Comparison of ENCODE assay signal across 14 cellular contexts in the genomic region with DNA sequence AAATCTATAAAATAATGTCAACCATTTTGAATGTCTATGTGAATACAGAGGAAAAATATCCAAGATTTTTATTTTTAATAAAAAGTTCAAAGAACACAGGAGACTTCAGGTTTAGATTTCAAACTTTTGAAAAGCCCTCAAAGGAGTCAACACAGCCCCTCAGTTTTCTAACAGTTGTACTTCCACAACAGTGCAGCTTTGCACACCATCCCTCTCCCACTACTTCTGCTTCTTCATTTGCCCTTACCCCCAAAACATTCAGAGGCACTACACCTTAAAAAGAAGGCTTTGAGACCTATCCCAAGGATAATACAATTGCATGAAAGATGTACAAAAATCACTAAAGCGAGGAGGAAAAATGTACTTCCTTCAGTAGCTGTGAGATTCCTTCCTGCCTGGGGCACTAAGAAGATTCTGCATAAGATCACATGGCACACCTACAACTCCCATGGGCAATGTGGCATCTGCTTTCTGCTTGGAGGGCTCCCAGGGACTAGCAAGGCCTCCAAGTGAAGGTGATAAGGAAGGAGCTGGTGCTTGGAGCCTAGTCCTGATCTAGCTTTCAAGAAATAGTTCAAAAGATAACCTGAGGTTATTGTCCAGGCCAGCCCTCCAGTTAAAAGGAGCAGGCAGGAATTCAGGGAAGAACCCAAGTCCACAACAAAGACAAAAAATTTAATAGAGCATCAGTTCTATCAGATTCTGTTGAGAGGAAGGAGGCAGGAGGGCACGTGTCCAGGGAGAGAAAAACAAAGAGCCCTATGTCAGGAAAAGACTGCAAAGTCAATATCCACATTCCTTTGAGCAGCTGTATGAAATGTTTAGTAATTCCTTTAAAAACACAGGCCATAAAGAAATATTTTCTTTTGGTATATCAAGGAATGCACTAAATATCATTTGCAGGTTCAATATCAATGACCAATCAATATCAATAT. TPM values are rescaled to one million over a fixed set of nuclear protein-coding genes. Genes with fewer than 3 reads are reported as not detected.
DNase-seq lines count a peak whose midpoint lies in the region; ATAC-seq and TF ChIP-seq lines count a peak whose summit lies in the region.
"Had no signal": no experiment of that assay in that cellular context is flagged by ENCODE, and none has a peak within 500 bp of the region (broad histone marks: within the 10 kb centered on the region; RNA-seq: fewer than 3 reads in every experiment).

No MANE protein-coding gene starts in this region.

- no peaks in the 10 kb centered on the region for H3K27me3 ChIP-seq in SJCRH30
- no peaks in the 10 kb centered on the region for H3K27me3 ChIP-seq in thyroid gland

- ATAC-seq in activated T-cell treated with anti-CD3 and anti-CD28 coated beads, Interleukin-2, amount 50 U/mL, for 72 hours (replicated peaks in 1 of 2) = no peak
- ATAC-seq in left colon (peak; percentile 46), GM21528 (IDR thresholded peaks at IDR 0.05; ENCODE audit: low FRiP score, unreplicated experiment) (no peak)
- ATAC-seq: left cardiac atrium, psoas muscle had no signal

- H3K36me3 Mint-ChIP-seq in activated T-cell treated with anti-CD3 and anti-CD28 coated beads, Interleukin-2, amount 50 U/mL, for 72 hours (ENCODE audit: insufficient read depth in 2 of 2) = peaks cover 4 to 10% of the 10 kb centered on the region in 2 donors
- no peaks in the 10 kb centered on the region for H3K36me3 Mint-ChIP-seq in osteocyte (ENCODE audit: unreplicated experiment)

- no peaks in the 10 kb centered on the region for H3K27me3 Mint-ChIP-seq in activated T-cell treated with anti-CD3 and anti-CD28 coated beads, Interleukin-2, amount 50 U/mL, for 72 hours (ENCODE audit: low read depth)
- no peaks in the 10 kb centered on the region for H3K27me3 Mint-ChIP-seq in osteocyte (ENCODE audit: unreplicated experiment)

- H3K4me3 Mint-ChIP-seq in activated T-cell treated with anti-CD3 and anti-CD28 coated beads, Interleukin-2, amount 50 U/mL, for 72 hours = peak overlapping the region; percentile 47 to 54
- H3K4me3 Mint-ChIP-seq in osteocyte (ENCODE audit: unreplicated experiment) = no peak overlapping the region

- TF ChIP-seq POLR2A in thyroid gland (IDR thresholded peaks at IDR 0.05) = no peak

- peaks cover 61% of the 10 kb centered on the region for H3K4me1 Mint-ChIP-seq in activated T-cell treated with anti-CD3 and anti-CD28 coated beads, Interleukin-2, amount 50 U/mL, for 72 hours (ENCODE audit: low read depth)
- H3K4me1 Mint-ChIP-seq in osteocyte (ENCODE audit: unreplicated experiment) = peaks cover 13% of the 10 kb centered on the region

- no peaks in the 10 kb centered on the region for H3K9me3 Mint-ChIP-seq in activated T-cell treated with anti-CD3 and anti-CD28 coated beads, Interleukin-2, amount 50 U/mL, for 72 hours
- H3K9me3 Mint-ChIP-seq in osteocyte (ENCODE audit: unreplicated experiment) = no peaks in the 10 kb centered on the region

- H3K27ac ChIP-seq in SJCRH30 = peak overlapping the region; percentile 14; the same call in 1 of the 2 replicates
- H3K27ac ChIP-seq in thyroid gland = peak overlapping the region in 2 of 3 donors; percentile 39 to 44
- H3K27ac ChIP-seq: psoas muscle had no signal

- WGBS in thyroid gland, 2 donors = 34 to 52% methylated on average over 2 of the region's 2 CpGs

- no peaks in the 10 kb centered on the region for H3K36me3 ChIP-seq in SJCRH30
- no peaks in the 10 kb centered on the region for H3K36me3 ChIP-seq in thyroid gland

- no peaks in the 10 kb centered on the region for H3K9me3 ChIP-seq in SJCRH30 (replicated peaks)
- H3K9me3 ChIP-seq in thyroid gland = no peaks in the 10 kb centered on the region
- H3K9me3 ChIP-seq: psoas muscle had no signal

- H3K27ac Mint-ChIP-seq in activated T-cell treated with anti-CD3 and anti-CD28 coated beads, Interleukin-2, amount 50 U/mL, for 72 hours = peak overlapping the region; percentile 31
- H3K27ac Mint-ChIP-seq in osteocyte (ENCODE audit: unreplicated experiment) = no peak overlapping the region

- no peak overlapping the region for H3K4me3 ChIP-seq in SJCRH30
- H3K4me3 ChIP-seq in thyroid gland (replicated peaks in 1 of 3) = no peak overlapping the region
- H3K4me3 ChIP-seq: psoas muscle had no signal

- DNase-seq in activated T-cell treated with anti-CD3 and anti-CD28 coated beads, Interleukin-2, amount 50 U/mL, for 72 hours = no peak
- DNase-seq in activated T-cell treated with anti-CD3 and anti-CD28 coated beads, Interleukin-2, amount 50 U/mL, for 48 hours = no peak
- DNase-seq in SJCRH30 (peak; percentile 29 to 45), left colon (no peak), thyroid gland (peak in 1 of 2 donors; percentile 25), ureter (ENCODE audit: low spot score) (no peak), osteocyte (ENCODE audit: extremely low spot score, unreplicated experiment) (no peak)
- DNase-seq: cerebellar nuclear complex, left cardiac atrium, NCI-H1694, psoas muscle, T-helper 9 cell had no signal

- H3K4me1 ChIP-seq in SJCRH30 = peaks cover 5% of the 10 kb centered on the region; the same call in 1 of the 2 replicates
- peaks cover 34 to 39% of the 10 kb centered on the region in 2 donors for H3K4me1 ChIP-seq in thyroid gland
- H3K4me1 ChIP-seq: psoas muscle had no signal

- intact Hi-C loops in left colon (cut with DNase I, micrococcal nuclease) = no loop called here
- intact Hi-C loops in thyroid gland (cut with DNase I) = no loop called here

- TF ChIP-seq CTCF in thyroid gland (IDR thresholded peaks at IDR 0.05) (no peak), osteocyte (IDR thresholded peaks at IDR 0.05) (no peak)

RNA-seq across cellular contexts. Expression of a gene that starts 19.1 kb away (rescaled TPM):
- 10 to 100 TPM; 70.8 to 96.5 TPM for total RNA-seq in activated T-cell treated with anti-CD3 and anti-CD28 coated beads, Interleukin-2, amount 50 U/mL, for 72 hours
- 1.1 and 1.3 TPM in 2 replicates for total RNA-seq in SJCRH30 (2014; rRNA removed; shearing (Covaris generic))
- total RNA-seq in left colon (10 to 100 TPM; 19.5 to 22.3 TPM), thyroid gland (100 to 1,000 TPM; 109 to 247 (median 225) TPM), ureter (45.7 TPM), osteocyte (1.0 and 2.4 TPM in 2 replicates)

RNA-seq across cellular contexts. Expression of a gene that starts 56.2 kb away (rescaled TPM):
- total RNA-seq in activated T-cell treated with anti-CD3 and anti-CD28 coated beads, Interleukin-2, amount 50 U/mL, for 72 hours = 10 to 100 TPM in 1 of 2 donors, 1 to 10 TPM in 1; 7.9 to 13.5 TPM
- not detected in 2 replicates for total RNA-seq in SJCRH30 (2014; rRNA removed; shearing (Covaris generic))
- total RNA-seq in left colon = under 1 TPM; 0.11 to 0.18 TPM
- under 1 TPM; 0.27 to 0.71 (median 0.52) TPM for total RNA-seq in thyroid gland
- total RNA-seq in ureter = 1.1 TPM
- not detected in 2 replicates for total RNA-seq in osteocyte
- total RNA-seq: OCI-LY7 had no signal

Comparison
In these comparisons a context has a peak if more than half of its experiments do, and no peak if none do; other contexts are left out.
1. DNase-seq: peak in SJCRH30 (2 of 2); none in activated T-cell treated with anti-CD3 and anti-CD28 coated beads, Interleukin-2, amount 50 U/mL, for 72 hours (0 of 2), activated T-cell treated with anti-CD3 and anti-CD28 coated beads, Interleukin-2, amount 50 U/mL, for 48 hours (0 of 2), left colon (0 of 2), ureter (single experiment) and osteocyte (single experiment).